8 cellular contexts compared by ENCODE assay signal in genomic region chr5:5497132-5497748, GRCh38.
A peak's percentile ranks its signal among the peaks of the same experiment; 100 is the strongest.
DNase-seq lines count a peak whose midpoint lies in the region; ATAC-seq and TF ChIP-seq lines count a peak whose summit lies in the region.

No MANE protein-coding gene starts in this region.

- H3K36me3 Mint-ChIP-seq in stimulated activated naive B cell treated with anti-CD40 and anti-IgM and Interleukin-4, amounts not matched to agents 10 μg/mL and 1 μg/mL and 100 μg/mL, for 72 hours: peaks cover 2 to 4% of the 10 kb centered on the region in 2 donors

- peaks cover 10 to 17% of the 10 kb centered on the region in 2 donors for H3K4me1 Mint-ChIP-seq in stimulated activated naive B cell treated with anti-CD40 and anti-IgM and Interleukin-4, amounts not matched to agents 10 μg/mL and 1 μg/mL and 100 μg/mL, for 72 hours

- ATAC-seq in HG03521 (IDR thresholded peaks at IDR 0.05; ENCODE audit: unreplicated experiment): peak; percentile 41
- ATAC-seq in stimulated activated naive B cell treated with anti-CD40 and anti-IgM and Interleukin-4, amounts not matched to agents 10 μg/mL and 1 μg/mL and 100 μg/mL, for 72 hours (replicated peaks): peak; percentile 52 to 53

- no peak overlapping the region for H3K27ac Mint-ChIP-seq in stimulated activated naive B cell treated with anti-CD40 and anti-IgM and Interleukin-4, amounts not matched to agents 10 μg/mL and 1 μg/mL and 100 μg/mL, for 72 hours

- DNase-seq in AG09309 (ENCODE audit: low read depth) (no peak), NCI-H69 (lab: John Stamatoyannopoulos, UW) (peak; percentile 70), astrocyte of the spinal cord (ENCODE audit: low read depth, low spot score) (peak; percentile 68), iPS-NIHi11 (ENCODE audit: low spot score) (peak; percentile 64)
- no peak for DNase-seq in stimulated activated naive B cell treated with anti-CD40 and anti-IgM and Interleukin-4, amounts not matched to agents 10 μg/mL and 1 μg/mL and 100 μg/mL, for 72 hours
- no peak for DNase-seq in activated CD8-positive, alpha-beta memory T cell treated with anti-CD3 and anti-CD28 coated beads, Interleukin-2, amount 50 U/mL, for 4 hours

- H3K9me3 Mint-ChIP-seq in stimulated activated naive B cell treated with anti-CD40 and anti-IgM and Interleukin-4, amounts not matched to agents 10 μg/mL and 1 μg/mL and 100 μg/mL, for 72 hours: no peaks in the 10 kb centered on the region

- H3K4me3 Mint-ChIP-seq in stimulated activated naive B cell treated with anti-CD40 and anti-IgM and Interleukin-4, amounts not matched to agents 10 μg/mL and 1 μg/mL and 100 μg/mL, for 72 hours: no peak overlapping the region

- H3K4me3 ChIP-seq in AG09309 (ENCODE audit: control insufficient read depth, low read depth, low read length) (no peak overlapping the region), GM12875 (ENCODE audit: low read depth, low read length) (no peak overlapping the region), astrocyte of the spinal cord (ENCODE audit: low read depth, low read length) (no peak overlapping the region)

- in situ Hi-C loops in astrocyte of the spinal cord (cut with HindIII; ENCODE audit: low sequenced_read_pairs): no loop called here

- TF ChIP-seq CTCF in AG09309 (IDR thresholded peaks at IDR 0.05; ENCODE audit: control insufficient read depth, insufficient read depth, low read depth, low read length, missing control alignments) (peak; percentile 81), GM12875 (IDR thresholded peaks at IDR 0.05; ENCODE audit: borderline replicate concordance, insufficient read depth, low read depth, low read length) (peak; percentile 68), astrocyte of the spinal cord (IDR thresholded peaks at IDR 0.05; ENCODE audit: low read depth, low read length) (peak; percentile 86)

- H3K27me3 Mint-ChIP-seq in stimulated activated naive B cell treated with anti-CD40 and anti-IgM and Interleukin-4, amounts not matched to agents 10 μg/mL and 1 μg/mL and 100 μg/mL, for 72 hours: peaks cover 17 to 24% of the 10 kb centered on the region in 2 donors

Comparison
In these comparisons a context has a peak if more than half of its experiments do, and no peak if none do; other contexts are left out.
1. DNase-seq: peak in NCI-H69 (single experiment), astrocyte of the spinal cord (single experiment) and iPS-NIHi11 (single experiment); none in AG09309 (single experiment), stimulated activated naive B cell treated with anti-CD40 and anti-IgM and Interleukin-4, amounts not matched to agents 10 μg/mL and 1 μg/mL and 100 μg/mL, for 72 hours (single experiment) and activated CD8-positive, alpha-beta memory T cell treated with anti-CD3 and anti-CD28 coated beads, Interleukin-2, amount 50 U/mL, for 4 hours (single experiment).
2. Peak in every context shown above with its lines, with median percentiles within 50 percentile points of each other: CTCF ChIP-seq.